22 cellular contexts compared by ENCODE assay signal in the genomic region with DNA sequence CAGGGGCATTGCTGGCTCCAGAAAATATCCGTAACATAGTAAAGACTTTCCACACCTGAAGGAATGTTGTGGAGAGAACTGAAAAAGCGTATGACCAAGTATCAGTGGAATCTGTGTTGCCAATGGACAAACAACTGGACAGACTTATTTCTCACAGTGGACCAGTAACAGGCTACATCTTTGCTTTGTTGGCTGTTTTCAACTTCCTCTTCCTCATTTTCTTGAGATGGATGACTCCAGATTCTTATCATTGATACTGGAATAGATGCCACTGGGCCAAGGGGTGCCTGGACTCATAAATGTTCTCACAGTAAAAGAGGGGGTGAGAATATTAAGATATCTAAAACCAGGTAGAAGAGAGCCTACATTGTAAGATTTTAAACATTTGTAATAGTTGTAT.
"Had no signal": no experiment of that assay in that cellular context is flagged by ENCODE, and none has a peak within 500 bp of the region (broad histone marks: within the 10 kb centered on the region; RNA-seq: fewer than 3 reads in every experiment).

No MANE protein-coding gene starts in this region.

- H3K9me3 ChIP-seq: psoas muscle, right lobe of liver, thoracic aorta had no signal

- H3K4me2 ChIP-seq: neural progenitor cell had no signal

- H3K4me3 ChIP-seq: esophagus squamous epithelium, gastroesophageal sphincter, left ventricle myocardium inferior, lower lobe of right lung, neural progenitor cell, psoas muscle, right lobe of liver, thoracic aorta, transverse colon had no signal

- ATAC-seq: effector memory CD8-positive, alpha-beta T cell; gastroesophageal sphincter; lower lobe of right lung; natural killer cell treated with Interleukin-12 subunit alpha and Interleukin-12 subunit beta and Interleukin-15 and Interleukin-18, amount 100 ng/mL, for 72 hours; psoas muscle; right lobe of liver; stimulated activated naive B cell treated with anti-CD40 and anti-IgM and Interleukin-4, amounts not matched to agents 10 μg/mL and 1 μg/mL and 100 μg/mL, for 72 hours; stimulated activated naive CD8-positive, alpha-beta T cell treated with anti-CD3 and anti-CD28 coated beads, Interleukin-15, amount 100 ng/mL, for 72 hours had no signal

- H3K4me1 ChIP-seq: parathyroid adenoma, psoas muscle, right lobe of liver had no signal

- H2AFZ ChIP-seq: neural progenitor cell, parathyroid adenoma had no signal

- DNase-seq: effector memory CD8-positive, alpha-beta T cell; esophagus squamous epithelium; foreskin fibroblast; glutamatergic neuron; islet precursor cell; left ventricle myocardium inferior; lower lobe of right lung; midbrain; nucleus accumbens; psoas muscle; retina; right lobe of liver; stimulated activated CD4-positive, alpha-beta T cell treated with anti-CD3 and anti-CD28 coated beads, Interleukin-2, amount 100 ng/mL, for 24 hours; stimulated activated CD4-positive, alpha-beta T cell treated with anti-CD3 and anti-CD28 coated beads, Interleukin-4, amount 100 ng/mL, for 4 hours; stimulated activated naive B cell treated with anti-CD40 and anti-IgM and Interleukin-4, amounts not matched to agents 10 μg/mL and 1 μg/mL and 100 μg/mL, for 72 hours; stimulated activated naive CD8-positive, alpha-beta T cell treated with anti-CD3 and anti-CD28 coated beads, Interleukin-15, amount 100 ng/mL, for 72 hours; transverse colon had no signal

- H3K27ac ChIP-seq: esophagus squamous epithelium, gastroesophageal sphincter, left ventricle myocardium inferior, lower lobe of right lung, neural progenitor cell, parathyroid adenoma, psoas muscle, right lobe of liver, thoracic aorta, transverse colon had no signal

- H3K27me3 ChIP-seq: esophagus squamous epithelium, neural progenitor cell, right lobe of liver, transverse colon had no signal

- H3K36me3 ChIP-seq: esophagus squamous epithelium, gastroesophageal sphincter, left ventricle myocardium inferior, lower lobe of right lung, neural progenitor cell, right lobe of liver, thoracic aorta, transverse colon had no signal

- H3K9ac ChIP-seq: neural progenitor cell, parathyroid adenoma had no signal
